14 cellular contexts compared by ENCODE assay signal in the genomic region with DNA sequence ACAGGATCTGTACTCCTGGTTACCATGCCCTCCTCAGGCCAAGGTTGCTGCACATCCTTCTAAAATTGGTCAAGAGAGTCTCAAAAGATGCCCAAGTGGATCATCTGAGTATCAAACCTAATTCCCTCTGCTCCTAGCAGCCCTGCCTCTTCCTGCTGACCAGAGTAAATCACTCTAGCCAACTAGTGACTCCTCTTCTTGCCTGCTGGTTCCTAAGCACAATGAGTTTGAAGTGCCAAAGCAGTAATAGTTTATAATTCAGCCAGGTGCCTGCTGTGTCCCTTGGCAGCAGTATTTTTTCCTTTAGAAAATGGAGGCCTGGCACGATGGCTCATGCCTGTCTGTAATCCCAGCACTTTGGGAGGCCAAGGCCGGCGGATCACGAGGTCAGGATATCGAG.
DNase-seq lines count a peak whose midpoint lies in the region; ATAC-seq lines count a peak whose summit lies in the region.
"Had no signal": no experiment of that assay in that cellular context is flagged by ENCODE, and none has a peak within 500 bp of the region (broad histone marks: within the 10 kb centered on the region; RNA-seq: fewer than 3 reads in every experiment).

No MANE protein-coding gene starts in this region.

- H3K4me2 ChIP-seq in neuronal stem cell (ENCODE audit: insufficient read depth, low read length, poor library complexity, severe bottlenecking), result no peak overlapping the region

- H2AK5ac ChIP-seq in neuronal stem cell (ENCODE audit: low read depth, low read length), result no peak overlapping the region

- no peaks in the 10 kb centered on the region for H3K4me1 ChIP-seq in neuronal stem cell (ENCODE audit: control insufficient read depth in 2 of 2, insufficient read depth in 1 of 2, low read depth in 1 of 2, low read length in 2 of 2)

- H3K27ac ChIP-seq in neuronal stem cell (replicated peaks; ENCODE audit: low read length), result no peak overlapping the region

- H3K9me3 ChIP-seq in MG63 (no peaks in the 10 kb centered on the region), neuronal stem cell (replicated peaks in 1 of 2; ENCODE audit: control insufficient read depth in 2 of 2, insufficient read depth in 1 of 2, low read depth in 1 of 2, low read length in 2 of 2) (peaks cover 0 to 6% of the 10 kb centered on the region in 2 donors)

- no peak overlapping the region for H3K9ac ChIP-seq in neuronal stem cell (ENCODE audit: low read depth, low read length, poor library complexity)

- no CpG with 5 or more reads among the region's 5 CpGs for WGBS in neuronal stem cell (ENCODE audit: extremely low coverage in 2 of 2, insufficient read length in 2 of 2, insufficient replicate concordance in 1 of 2), 2 donors

- H3K36me3 ChIP-seq in MG63, result no peaks in the 10 kb centered on the region
- no peaks in the 10 kb centered on the region for H3K36me3 ChIP-seq in neuronal stem cell (replicated peaks in 1 of 2; ENCODE audit: control insufficient read depth in 2 of 2, insufficient read depth in 2 of 2, low read length in 2 of 2)

- no peak overlapping the region for H2AFZ ChIP-seq in neuronal stem cell (ENCODE audit: low read length)

- no peak overlapping the region for H3K4ac ChIP-seq in neuronal stem cell (ENCODE audit: low read length)

- no peak overlapping the region for H4K91ac ChIP-seq in neuronal stem cell (ENCODE audit: low read depth, low read length, poor library complexity)

- ATAC-seq in left colon, result no peak
- ATAC-seq: HCT116 had no signal

- no peak overlapping the region for H2BK12ac ChIP-seq in neuronal stem cell (ENCODE audit: low read length)

- intact Hi-C loops in left colon (cut with DNase I, micrococcal nuclease), result no loop called here

- H2BK15ac ChIP-seq in neuronal stem cell (ENCODE audit: low read length), result no peak overlapping the region

- H4K8ac ChIP-seq in neuronal stem cell (ENCODE audit: low read depth, low read length), result no peak overlapping the region

- no peaks in the 10 kb centered on the region for H3K79me1 ChIP-seq in neuronal stem cell (ENCODE audit: low read depth, low read length)

- peak overlapping the region; percentile 35 for H3K18ac ChIP-seq in neuronal stem cell (ENCODE audit: low read length)

- H3K14ac ChIP-seq in neuronal stem cell (ENCODE audit: low read length), result no peak overlapping the region

- H3K23ac ChIP-seq in neuronal stem cell (ENCODE audit: low read depth, low read length, poor library complexity), result no peak overlapping the region

- DNase-seq in MG63 (peak; percentile 20), cerebellar cortex (ENCODE audit: low spot score) (peak; percentile 75), neuronal stem cell (ENCODE audit: low spot score) (no peak), left colon (no peak), HuH-7.5 (ENCODE audit: low spot score) (no peak), germinal center (ENCODE audit: low spot score) (no peak)
- DNase-seq: Calu3; CD4-positive, alpha-beta memory T cell; COR-L47; DMS53; DMS79 treated with DMSO at 0.1 percent for 48 hours; GOT3; H9 had no signal

- H3K4me3 ChIP-seq in MG63, result no peak overlapping the region
- H3K4me3 ChIP-seq in neuronal stem cell (ENCODE audit: low read length in 2 of 2), result no peak overlapping the region

- no peak overlapping the region for H2BK120ac ChIP-seq in neuronal stem cell (ENCODE audit: low read depth, low read length)

- H3K27me3 ChIP-seq in MG63 (no peaks in the 10 kb centered on the region), neuronal stem cell (ENCODE audit: control insufficient read depth in 3 of 3, insufficient read depth in 3 of 3, low read depth in 1 of 3, low read length in 3 of 3) (no peaks in the 10 kb centered on the region)

- no peak overlapping the region for H2BK5ac ChIP-seq in neuronal stem cell (ENCODE audit: low read length)

Comparison
In these comparisons a context has a peak if more than half of its experiments do, and no peak if none do; other contexts are left out.
1. DNase-seq: peak in MG63 (single experiment) and cerebellar cortex (single experiment); none in neuronal stem cell (single experiment), left colon (0 of 2), HuH-7.5 (single experiment) and germinal center (single experiment).